13 cellular contexts compared by ENCODE assay signal in genomic region chr12:104751024-104751570, GRCh38.
DNase-seq lines count a peak whose midpoint lies in the region; ATAC-seq and TF ChIP-seq lines count a peak whose summit lies in the region.
"Had no signal": no experiment of that assay in that cellular context is flagged by ENCODE, and none has a peak within 500 bp of the region (broad histone marks: within the 10 kb centered on the region; RNA-seq: fewer than 3 reads in every experiment).

No MANE protein-coding gene starts in this region.

- no peaks in the 10 kb centered on the region for H3K9me3 ChIP-seq in vagina
- no peaks in the 10 kb centered on the region for H3K9me3 ChIP-seq in prostate gland

- H3K27ac ChIP-seq in vagina, result no peak overlapping the region
- no peak overlapping the region for H3K27ac ChIP-seq in prostate gland

- no peak for TF ChIP-seq POLR2A in vagina (IDR thresholded peaks at IDR 0.05)
- no peak for TF ChIP-seq POLR2A in prostate gland (IDR thresholded peaks at IDR 0.05)

- no peaks in the 10 kb centered on the region for H3K27me3 ChIP-seq in vagina
- H3K27me3 ChIP-seq in prostate gland (replicated peaks; ENCODE audit: insufficient read depth), result no peaks in the 10 kb centered on the region

- no peaks in the 10 kb centered on the region for H3K27me3 Mint-ChIP-seq in activated T-cell treated with anti-CD3 and anti-CD28 coated beads, Interleukin-2, amount 50 U/mL, for 24 hours
- no peaks in the 10 kb centered on the region for H3K27me3 Mint-ChIP-seq in activated T-cell treated with anti-CD3 and anti-CD28 coated beads, Interleukin-2, amount 50 U/mL, for 72 hours (ENCODE audit: low read depth)
- H3K27me3 Mint-ChIP-seq: progenitor cell of endocrine pancreas had no signal

- peaks cover 46% of the 10 kb centered on the region for H3K4me1 Mint-ChIP-seq in activated T-cell treated with anti-CD3 and anti-CD28 coated beads, Interleukin-2, amount 50 U/mL, for 24 hours (ENCODE audit: low read depth)
- peaks cover 34% of the 10 kb centered on the region for H3K4me1 Mint-ChIP-seq in activated T-cell treated with anti-CD3 and anti-CD28 coated beads, Interleukin-2, amount 50 U/mL, for 72 hours (ENCODE audit: low read depth)

- TF ChIP-seq CTCF in vagina (IDR thresholded peaks at IDR 0.05), result no peak
- no peak for TF ChIP-seq CTCF in prostate gland (IDR thresholded peaks at IDR 0.05)

- ATAC-seq in activated T-cell treated with anti-CD3 and anti-CD28 coated beads, Interleukin-2, amount 50 U/mL, for 72 hours (replicated peaks in 1 of 2), result no peak
- ATAC-seq in HG02938 (IDR thresholded peaks at IDR 0.05; ENCODE audit: unreplicated experiment) (peak; percentile 24), HG03025 (IDR thresholded peaks at IDR 0.05; ENCODE audit: low FRiP score, unreplicated experiment) (no peak)
- ATAC-seq: left ventricle myocardium superior had no signal

- peak overlapping the region; percentile 35 for H3K27ac Mint-ChIP-seq in activated T-cell treated with anti-CD3 and anti-CD28 coated beads, Interleukin-2, amount 50 U/mL, for 24 hours
- no peak overlapping the region for H3K27ac Mint-ChIP-seq in activated T-cell treated with anti-CD3 and anti-CD28 coated beads, Interleukin-2, amount 50 U/mL, for 72 hours
- H3K27ac Mint-ChIP-seq: progenitor cell of endocrine pancreas had no signal

- H3K4me3 ChIP-seq in vagina, result no peak overlapping the region
- no peak overlapping the region for H3K4me3 ChIP-seq in prostate gland

- no peaks in the 10 kb centered on the region for H3K4me1 ChIP-seq in vagina
- H3K4me1 ChIP-seq in prostate gland (replicated peaks), result no peaks in the 10 kb centered on the region

- H3K4me3 Mint-ChIP-seq in activated T-cell treated with anti-CD3 and anti-CD28 coated beads, Interleukin-2, amount 50 U/mL, for 24 hours, result no peak overlapping the region
- H3K4me3 Mint-ChIP-seq in activated T-cell treated with anti-CD3 and anti-CD28 coated beads, Interleukin-2, amount 50 U/mL, for 72 hours, result no peak overlapping the region

- no peaks in the 10 kb centered on the region for H3K9me3 Mint-ChIP-seq in activated T-cell treated with anti-CD3 and anti-CD28 coated beads, Interleukin-2, amount 50 U/mL, for 24 hours
- no peaks in the 10 kb centered on the region for H3K9me3 Mint-ChIP-seq in activated T-cell treated with anti-CD3 and anti-CD28 coated beads, Interleukin-2, amount 50 U/mL, for 72 hours

- WGBS in prostate gland, result 90% methylated on average over 2 of the region's 2 CpGs

- intact Hi-C loops in vagina (cut with DNase I) (no loop called here), prostate gland (cut with DNase I) (no loop called here)

- H3K36me3 ChIP-seq in vagina, result no peaks in the 10 kb centered on the region
- H3K36me3 ChIP-seq in prostate gland, result no peaks in the 10 kb centered on the region

- no peak for DNase-seq in activated T-cell treated with anti-CD3 and anti-CD28 coated beads, Interleukin-2, amount 50 U/mL, for 24 hours
- no peak for DNase-seq in activated T-cell treated with anti-CD3 and anti-CD28 coated beads, Interleukin-2, amount 50 U/mL, for 72 hours
- DNase-seq in NCI-H526 treated with DMSO at 0.1 percent for 48 hours (lab: John Stamatoyannopoulos, UW) (peak; percentile 71), vagina (ENCODE audit: extremely low spot score in 2 of 2) (peak; percentile 16 to 19), prostate gland (ENCODE audit: low spot score) (no peak), amygdala (lab: John Stamatoyannopoulos, UW) (no peak)
- DNase-seq: glutamatergic neuron; IMR-90; left ventricle myocardium superior; stimulated activated CD4-positive, alpha-beta T cell treated with anti-CD3 and anti-CD28 coated beads, Interleukin-4, amount 100 ng/mL, for 24 hours had no signal

- no peaks in the 10 kb centered on the region for H3K36me3 Mint-ChIP-seq in activated T-cell treated with anti-CD3 and anti-CD28 coated beads, Interleukin-2, amount 50 U/mL, for 24 hours (ENCODE audit: low read depth)
- H3K36me3 Mint-ChIP-seq in activated T-cell treated with anti-CD3 and anti-CD28 coated beads, Interleukin-2, amount 50 U/mL, for 72 hours (ENCODE audit: insufficient read depth in 2 of 2), result peaks cover 0 to 1% of the 10 kb centered on the region in 2 donors

Comparison
In these comparisons a context has a peak if more than half of its experiments do, and no peak if none do; other contexts are left out.
1. DNase-seq: peak in NCI-H526 treated with DMSO at 0.1 percent for 48 hours (single experiment) and vagina (2 of 2); none in activated T-cell treated with anti-CD3 and anti-CD28 coated beads, Interleukin-2, amount 50 U/mL, for 24 hours (single experiment), activated T-cell treated with anti-CD3 and anti-CD28 coated beads, Interleukin-2, amount 50 U/mL, for 72 hours (0 of 2), prostate gland (single experiment) and amygdala (0 of 56).